In the genomic region with DNA sequence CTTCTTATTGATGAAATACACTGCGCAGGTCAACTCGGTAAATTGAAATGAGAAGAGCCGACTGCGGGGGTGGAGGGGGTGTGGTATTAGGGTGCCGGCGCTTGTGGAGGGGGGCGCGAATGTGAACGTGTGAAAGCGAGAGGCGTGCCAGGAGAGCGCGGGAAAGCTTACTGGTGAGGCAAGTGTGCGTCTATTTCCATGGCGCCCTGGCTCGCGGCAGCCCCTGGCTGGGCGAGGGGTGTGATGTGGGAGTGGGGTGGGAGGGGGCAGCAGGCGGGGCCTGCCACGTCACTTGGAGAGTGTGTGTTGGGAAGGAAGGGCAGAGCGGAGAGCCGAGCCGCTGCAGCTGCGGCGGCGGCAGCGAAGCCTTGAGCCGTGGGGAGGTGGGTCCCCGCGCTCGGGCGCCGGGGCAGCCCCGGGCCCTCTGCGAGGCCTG, we compare ENCODE assay signal across 9 cellular contexts.
DNase-seq lines count a peak whose midpoint lies in the region; ATAC-seq and TF ChIP-seq lines count a peak whose summit lies in the region.
"Had no signal": no experiment of that assay in that cellular context is flagged by ENCODE, and none has a peak within 500 bp of the region (broad histone marks: within the 10 kb centered on the region; RNA-seq: fewer than 3 reads in every experiment).

No MANE protein-coding gene starts in this region.

- peak; percentile 56 for ATAC-seq in Right ventricle myocardium superior (ENCODE audit: poor library complexity)
- ATAC-seq in psoas muscle: no peak
- no peak for ATAC-seq in GM18519 (IDR thresholded peaks at IDR 0.05; ENCODE audit: low FRiP score, unreplicated experiment)
- no peak for ATAC-seq in GM18870 (IDR thresholded peaks at IDR 0.05; ENCODE audit: unreplicated experiment)
- ATAC-seq: HCT116 had no signal

- H3K27ac ChIP-seq in Peyer's patch (no peak overlapping the region), psoas muscle (no peak overlapping the region)

- peak overlapping the region; percentile 24 to 50 (median 39) for H3K4me3 ChIP-seq in Peyer's patch
- peak overlapping the region; percentile 52 for H3K4me3 ChIP-seq in psoas muscle

- CTCF ChIA-PET in GM10248 (lab: Yijun Ruan, JAX): interaction anchor here (1.3 kb wide), 1 partner anchor 16 kb away, joined by 3 read pairs; no protein-coding TSS in a partner anchor

- no peaks in the 10 kb centered on the region for H3K36me3 ChIP-seq in Peyer's patch
- no peaks in the 10 kb centered on the region for H3K36me3 ChIP-seq in psoas muscle (ENCODE audit: insufficient read depth in 1 of 2, low read depth in 1 of 2)

- no peak for TF ChIP-seq POLR2A in Peyer's patch (IDR thresholded peaks at IDR 0.05)

- H3K27me3 ChIP-seq in Peyer's patch: peaks cover 0 to 13% of the 10 kb centered on the region in 2 donors
- peaks cover 5 to 76% (median 18%) of the 10 kb centered on the region in 3 donors for H3K27me3 ChIP-seq in psoas muscle (ENCODE audit: insufficient read depth in 3 of 3, low read length in 2 of 3)

- intact Hi-C loops in Right ventricle myocardium superior (cut with DNase I): no loop called here
- intact Hi-C loops in psoas muscle (cut with DNase I): no loop called here

- POLR2A ChIA-PET in GM10248 (lab: Yijun Ruan, JAX): no interaction called here

- H3K9me3 ChIP-seq in Peyer's patch (no peaks in the 10 kb centered on the region), psoas muscle (no peaks in the 10 kb centered on the region)

- no peak for TF ChIP-seq CTCF in GM10248 (IDR thresholded peaks at IDR 0.05; ENCODE audit: control extremely low read depth, extremely low read depth, low read depth, missing control alignments)
- TF ChIP-seq CTCF in Peyer's patch (IDR thresholded peaks at IDR 0.05): no peak
- TF ChIP-seq CTCF in psoas muscle (IDR thresholded peaks at IDR 0.05): no peak

- 2% methylated on average over 17 to 35 of the region's 35 CpGs for WGBS in psoas muscle, 3 donors

- DNase-seq in GM10248 (ENCODE audit: extremely low spot score) (peak; percentile 31), Peyer's patch (peak in 1 of 3 donors; percentile 49), Right ventricle myocardium superior (no peak), psoas muscle (peak in 1 of 2 donors; percentile 48), NOMO-1 treated with DMSO at 0.1 percent for 48 hours (lab: John Stamatoyannopoulos, UW; ENCODE audit: unreplicated experiment) (no peak), Kasumi-1 (lab: John Stamatoyannopoulos, UW) (no peak)

- H3K4me1 ChIP-seq in Peyer's patch (peaks cover 0 to 14% (median 5%) of the 10 kb centered on the region in 4 donors), psoas muscle (no peaks in the 10 kb centered on the region)
